Comparison of ENCODE assay signal across 1 cellular context in the genomic region with DNA sequence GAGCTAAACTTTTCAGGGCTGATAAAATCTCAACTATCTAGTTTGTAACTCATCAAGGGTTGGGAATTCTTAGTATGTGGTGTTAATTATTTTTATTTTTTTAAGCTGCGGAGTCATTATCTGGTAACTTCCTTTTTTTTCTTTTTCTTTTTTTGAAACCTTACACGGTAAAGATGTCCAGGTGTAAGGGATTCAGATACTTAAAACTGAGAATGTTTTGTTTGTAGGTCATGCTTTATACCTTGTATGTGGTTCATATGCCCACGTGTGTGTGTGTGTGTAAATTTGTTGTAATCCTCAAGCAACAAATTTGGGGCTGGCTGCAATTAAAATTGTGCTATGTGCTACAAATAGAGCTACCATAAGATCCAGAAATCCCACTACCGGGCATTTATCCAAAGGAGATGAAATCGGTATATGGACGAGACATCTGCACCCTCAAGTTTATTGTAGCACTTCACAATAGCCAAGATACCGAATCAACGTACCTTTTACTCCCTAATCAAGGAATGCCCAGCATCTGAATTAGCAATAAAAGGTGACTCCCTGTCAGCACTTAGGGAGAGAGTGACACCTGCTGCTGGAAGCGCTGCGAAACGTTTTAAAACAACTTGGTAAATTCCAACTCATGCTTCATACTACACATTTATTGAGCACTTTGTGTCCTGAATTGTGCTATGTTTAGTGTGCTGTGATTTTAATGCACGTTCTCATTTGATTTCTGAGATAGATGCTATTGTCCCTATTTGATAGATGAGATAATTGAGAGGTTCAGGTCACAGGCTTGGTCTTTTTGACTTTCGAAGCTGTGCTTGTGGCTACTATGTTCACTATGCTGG.
TF ChIP-seq lines count a peak whose summit lies in the region.

No MANE protein-coding gene starts in this region.

TF ChIP-seq in GM12878, 131 proteins besides CTCF, POLR2A, EP300 and RAD21 (continued from another document):
- TF ChIP-seq, protein P1, sequence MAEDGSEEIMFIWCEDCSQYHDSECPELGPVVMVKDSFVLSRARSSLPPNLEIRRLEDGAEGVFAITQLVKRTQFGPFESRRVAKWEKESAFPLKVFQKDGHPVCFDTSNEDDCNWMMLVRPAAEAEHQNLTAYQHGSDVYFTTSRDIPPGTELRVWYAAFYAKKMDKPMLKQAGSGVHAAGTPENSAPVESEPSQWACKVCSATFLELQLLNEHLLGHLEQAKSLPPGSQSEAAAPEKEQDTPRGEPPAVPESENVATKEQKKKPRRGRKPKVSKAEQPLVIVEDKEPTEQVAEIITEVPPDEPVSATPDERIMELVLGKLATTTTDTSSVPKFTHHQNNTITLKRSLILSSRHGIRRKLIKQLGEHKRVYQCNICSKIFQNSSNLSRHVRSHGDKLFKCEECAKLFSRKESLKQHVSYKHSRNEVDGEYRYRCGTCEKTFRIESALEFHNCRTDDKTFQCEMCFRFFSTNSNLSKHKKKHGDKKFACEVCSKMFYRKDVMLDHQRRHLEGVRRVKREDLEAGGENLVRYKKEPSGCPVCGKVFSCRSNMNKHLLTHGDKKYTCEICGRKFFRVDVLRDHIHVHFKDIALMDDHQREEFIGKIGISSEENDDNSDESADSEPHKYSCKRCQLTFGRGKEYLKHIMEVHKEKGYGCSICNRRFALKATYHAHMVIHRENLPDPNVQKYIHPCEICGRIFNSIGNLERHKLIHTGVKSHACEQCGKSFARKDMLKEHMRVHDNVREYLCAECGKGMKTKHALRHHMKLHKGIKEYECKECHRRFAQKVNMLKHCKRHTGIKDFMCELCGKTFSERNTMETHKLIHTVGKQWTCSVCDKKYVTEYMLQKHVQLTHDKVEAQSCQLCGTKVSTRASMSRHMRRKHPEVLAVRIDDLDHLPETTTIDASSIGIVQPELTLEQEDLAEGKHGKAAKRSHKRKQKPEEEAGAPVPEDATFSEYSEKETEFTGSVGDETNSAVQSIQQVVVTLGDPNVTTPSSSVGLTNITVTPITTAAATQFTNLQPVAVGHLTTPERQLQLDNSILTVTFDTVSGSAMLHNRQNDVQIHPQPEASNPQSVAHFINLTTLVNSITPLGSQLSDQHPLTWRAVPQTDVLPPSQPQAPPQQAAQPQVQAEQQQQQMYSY (CRISPR knock-in tag; IDR thresholded peaks at IDR 0.05): no peak
- TF ChIP-seq WRNIP1 (IDR thresholded peaks at IDR 0.05; ENCODE audit: borderline replicate concordance, low read depth, low read length) (no peak), SMAD5 (IDR thresholded peaks at IDR 0.05; ENCODE audit: low read depth) (peak; percentile 37; the same call in 1 of the 2 replicates), CBX5 (IDR thresholded peaks at IDR 0.05; ENCODE audit: low read depth) (no peak), SMC3 (IDR thresholded peaks at IDR 0.05; ENCODE audit: borderline replicate concordance, low read length) (peak; percentile 37; the same call in 1 of the 2 replicates), ZBED1 (IDR thresholded peaks at IDR 0.05; ENCODE audit: borderline replicate concordance) (peak; percentile 53; the same call in 1 of the 2 replicates), MTA3 (IDR thresholded peaks at IDR 0.05; ENCODE audit: borderline replicate concordance, low read length) (no peak), SIX5 (IDR thresholded peaks at IDR 0.05; ENCODE audit: low read depth, low read length, severe bottlenecking) (no peak)
- TF ChIP-seq, protein P2, sequence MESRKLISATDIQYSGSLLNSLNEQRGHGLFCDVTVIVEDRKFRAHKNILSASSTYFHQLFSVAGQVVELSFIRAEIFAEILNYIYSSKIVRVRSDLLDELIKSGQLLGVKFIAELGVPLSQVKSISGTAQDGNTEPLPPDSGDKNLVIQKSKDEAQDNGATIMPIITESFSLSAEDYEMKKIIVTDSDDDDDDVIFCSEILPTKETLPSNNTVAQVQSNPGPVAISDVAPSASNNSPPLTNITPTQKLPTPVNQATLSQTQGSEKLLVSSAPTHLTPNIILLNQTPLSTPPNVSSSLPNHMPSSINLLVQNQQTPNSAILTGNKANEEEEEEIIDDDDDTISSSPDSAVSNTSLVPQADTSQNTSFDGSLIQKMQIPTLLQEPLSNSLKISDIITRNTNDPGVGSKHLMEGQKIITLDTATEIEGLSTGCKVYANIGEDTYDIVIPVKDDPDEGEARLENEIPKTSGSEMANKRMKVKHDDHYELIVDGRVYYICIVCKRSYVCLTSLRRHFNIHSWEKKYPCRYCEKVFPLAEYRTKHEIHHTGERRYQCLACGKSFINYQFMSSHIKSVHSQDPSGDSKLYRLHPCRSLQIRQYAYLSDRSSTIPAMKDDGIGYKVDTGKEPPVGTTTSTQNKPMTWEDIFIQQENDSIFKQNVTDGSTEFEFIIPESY (IDR thresholded peaks at IDR 0.05): no peak
- TF ChIP-seq, protein P3, sequence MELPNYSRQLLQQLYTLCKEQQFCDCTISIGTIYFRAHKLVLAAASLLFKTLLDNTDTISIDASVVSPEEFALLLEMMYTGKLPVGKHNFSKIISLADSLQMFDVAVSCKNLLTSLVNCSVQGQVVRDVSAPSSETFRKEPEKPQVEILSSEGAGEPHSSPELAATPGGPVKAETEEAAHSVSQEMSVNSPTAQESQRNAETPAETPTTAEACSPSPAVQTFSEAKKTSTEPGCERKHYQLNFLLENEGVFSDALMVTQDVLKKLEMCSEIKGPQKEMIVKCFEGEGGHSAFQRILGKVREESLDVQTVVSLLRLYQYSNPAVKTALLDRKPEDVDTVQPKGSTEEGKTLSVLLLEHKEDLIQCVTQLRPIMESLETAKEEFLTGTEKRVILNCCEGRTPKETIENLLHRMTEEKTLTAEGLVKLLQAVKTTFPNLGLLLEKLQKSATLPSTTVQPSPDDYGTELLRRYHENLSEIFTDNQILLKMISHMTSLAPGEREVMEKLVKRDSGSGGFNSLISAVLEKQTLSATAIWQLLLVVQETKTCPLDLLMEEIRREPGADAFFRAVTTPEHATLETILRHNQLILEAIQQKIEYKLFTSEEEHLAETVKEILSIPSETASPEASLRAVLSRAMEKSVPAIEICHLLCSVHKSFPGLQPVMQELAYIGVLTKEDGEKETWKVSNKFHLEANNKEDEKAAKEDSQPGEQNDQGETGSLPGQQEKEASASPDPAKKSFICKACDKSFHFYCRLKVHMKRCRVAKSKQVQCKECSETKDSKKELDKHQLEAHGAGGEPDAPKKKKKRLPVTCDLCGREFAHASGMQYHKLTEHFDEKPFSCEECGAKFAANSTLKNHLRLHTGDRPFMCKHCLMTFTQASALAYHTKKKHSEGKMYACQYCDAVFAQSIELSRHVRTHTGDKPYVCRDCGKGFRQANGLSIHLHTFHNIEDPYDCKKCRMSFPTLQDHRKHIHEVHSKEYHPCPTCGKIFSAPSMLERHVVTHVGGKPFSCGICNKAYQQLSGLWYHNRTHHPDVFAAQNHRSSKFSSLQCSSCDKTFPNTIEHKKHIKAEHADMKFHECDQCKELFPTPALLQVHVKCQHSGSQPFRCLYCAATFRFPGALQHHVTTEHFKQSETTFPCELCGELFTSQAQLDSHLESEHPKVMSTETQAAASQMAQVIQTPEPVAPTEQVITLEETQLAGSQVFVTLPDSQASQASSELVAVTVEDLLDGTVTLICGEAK (IDR thresholded peaks at IDR 0.05; ENCODE audit: borderline replicate concordance): no peak
